In the genomic region with DNA sequence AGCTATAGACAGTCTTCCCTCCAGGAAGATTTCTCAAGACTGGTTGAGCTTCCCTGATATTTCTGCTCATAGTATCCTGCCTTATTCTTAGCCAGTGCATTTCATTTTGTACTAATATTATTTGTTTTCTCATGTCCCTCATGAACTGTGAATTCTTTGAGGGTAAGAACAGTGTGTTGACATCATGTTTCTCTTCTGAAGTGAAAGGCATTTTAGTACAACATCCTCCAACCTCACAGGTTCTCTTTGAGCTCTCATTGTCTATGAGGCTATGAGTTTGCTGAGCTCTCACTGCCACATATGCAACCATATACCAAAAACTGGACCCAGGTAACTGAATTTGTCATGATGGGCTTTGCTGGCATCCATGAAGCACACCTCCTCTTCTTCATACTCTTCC, we compare ENCODE assay signal across 1 cellular context.
TF ChIP-seq lines count a peak whose summit lies in the region.

A gene with protein sequence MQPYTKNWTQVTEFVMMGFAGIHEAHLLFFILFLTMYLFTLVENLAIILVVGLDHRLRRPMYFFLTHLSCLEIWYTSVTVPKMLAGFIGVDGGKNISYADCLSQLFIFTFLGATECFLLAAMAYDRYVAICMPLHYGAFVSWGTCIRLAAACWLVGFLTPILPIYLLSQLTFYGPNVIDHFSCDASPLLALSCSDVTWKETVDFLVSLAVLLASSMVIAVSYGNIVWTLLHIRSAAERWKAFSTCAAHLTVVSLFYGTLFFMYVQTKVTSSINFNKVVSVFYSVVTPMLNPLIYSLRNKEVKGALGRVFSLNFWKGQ (plus strand): TSS at position 301 of the 400 bp plus-strand sequence. CDS start 0 bp downstream, at position 301.

TF ChIP-seq in IMR-90, 13 proteins besides CTCF, POLR2A, EP300 and RAD21 (continued from another document):
- TF ChIP-seq BHLHE40 (IDR thresholded peaks at IDR 0.05; ENCODE audit: low read depth, low read length) (no peak), NFE2L2 (IDR thresholded peaks at IDR 0.05; ENCODE audit: low read depth, low read length) (no peak), CHD1 (IDR thresholded peaks at IDR 0.05; ENCODE audit: low read depth, low read length) (no peak), RCOR1 (IDR thresholded peaks at IDR 0.05; ENCODE audit: insufficient replicate concordance, low read length) (no peak), FOS (IDR thresholded peaks at IDR 0.05; ENCODE audit: low read depth, low read length) (no peak), MXI1 (IDR thresholded peaks at IDR 0.05; ENCODE audit: borderline replicate concordance, low read depth, low read length) (no peak), CEBPB (IDR thresholded peaks at IDR 0.05; ENCODE audit: low read depth, low read length) (no peak)
- TF ChIP-seq, protein P1, sequence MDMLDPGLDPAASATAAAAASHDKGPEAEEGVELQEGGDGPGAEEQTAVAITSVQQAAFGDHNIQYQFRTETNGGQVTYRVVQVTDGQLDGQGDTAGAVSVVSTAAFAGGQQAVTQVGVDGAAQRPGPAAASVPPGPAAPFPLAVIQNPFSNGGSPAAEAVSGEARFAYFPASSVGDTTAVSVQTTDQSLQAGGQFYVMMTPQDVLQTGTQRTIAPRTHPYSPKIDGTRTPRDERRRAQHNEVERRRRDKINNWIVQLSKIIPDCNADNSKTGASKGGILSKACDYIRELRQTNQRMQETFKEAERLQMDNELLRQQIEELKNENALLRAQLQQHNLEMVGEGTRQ (IDR thresholded peaks at IDR 0.05; ENCODE audit: low read depth, low read length): no peak
- TF ChIP-seq, protein P2, sequence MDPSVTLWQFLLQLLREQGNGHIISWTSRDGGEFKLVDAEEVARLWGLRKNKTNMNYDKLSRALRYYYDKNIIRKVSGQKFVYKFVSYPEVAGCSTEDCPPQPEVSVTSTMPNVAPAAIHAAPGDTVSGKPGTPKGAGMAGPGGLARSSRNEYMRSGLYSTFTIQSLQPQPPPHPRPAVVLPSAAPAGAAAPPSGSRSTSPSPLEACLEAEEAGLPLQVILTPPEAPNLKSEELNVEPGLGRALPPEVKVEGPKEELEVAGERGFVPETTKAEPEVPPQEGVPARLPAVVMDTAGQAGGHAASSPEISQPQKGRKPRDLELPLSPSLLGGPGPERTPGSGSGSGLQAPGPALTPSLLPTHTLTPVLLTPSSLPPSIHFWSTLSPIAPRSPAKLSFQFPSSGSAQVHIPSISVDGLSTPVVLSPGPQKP (IDR thresholded peaks at IDR 0.05; ENCODE audit: borderline replicate concordance, low read depth, low read length): no peak
